In the genomic region with DNA sequence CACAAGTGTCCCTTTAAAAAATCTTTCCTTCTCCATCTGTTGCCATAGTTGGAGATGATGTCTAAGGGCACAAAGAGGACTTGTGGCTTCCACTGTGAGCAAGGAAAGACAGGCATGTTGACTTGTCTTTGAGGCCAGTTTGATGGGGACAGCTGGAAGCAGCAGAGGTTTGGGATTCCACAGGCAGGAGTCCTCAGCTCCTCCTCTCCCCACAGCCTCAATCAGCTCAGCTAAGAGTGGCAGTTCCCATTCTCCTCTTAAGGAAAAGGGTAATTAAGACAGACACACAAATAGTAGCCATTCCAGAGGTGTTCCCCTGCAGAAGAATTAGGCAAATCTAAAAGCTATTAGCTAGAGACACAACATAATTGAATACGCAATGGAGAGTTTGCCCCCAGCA, we compare ENCODE assay signal across 14 cellular contexts.
"Had no signal": no experiment of that assay in that cellular context is flagged by ENCODE, and none has a peak within 500 bp of the region (broad histone marks: within the 10 kb centered on the region; RNA-seq: fewer than 3 reads in every experiment).

No MANE protein-coding gene starts in this region.

- H3K9me3 Mint-ChIP-seq: activated naive CD4-positive, alpha-beta T cell treated with anti-CD3 and anti-CD28 coated beads, Interleukin-2, amount 50 U/mL, for 24 hours; stimulated activated memory B cell treated with anti-CD40 and anti-IgM and Interleukin-4, amounts not matched to agents 10 μg/mL and 1 μg/mL and 100 μg/mL, for 72 hours; T-helper 1 cell treated with Interleukin-12 subunit alpha and Interleukin-12 subunit beta and Interleukin-4 antibody, amounts not matched to agents 30 μg/mL and 1 μg/mL, for 36 hours had no signal

- H3K27me3 ChIP-seq: cardiac muscle cell, tibial artery had no signal

- H3K4me3 ChIP-seq: cardiac muscle cell, tibial artery had no signal

- H3K36me3 ChIP-seq: cardiac muscle cell, tibial artery had no signal

- H3K27ac ChIP-seq: cardiac muscle cell, parathyroid adenoma had no signal

- H3K4me1 ChIP-seq: parathyroid adenoma had no signal

- H3K4me3 Mint-ChIP-seq: activated CD8-positive, alpha-beta T cell treated with anti-CD3 and anti-CD28 coated beads for 36 hours; activated naive CD4-positive, alpha-beta T cell treated with anti-CD3 and anti-CD28 coated beads, Interleukin-2, amount 50 U/mL, for 24 hours; stimulated activated memory B cell treated with anti-CD40 and anti-IgM and Interleukin-4, amounts not matched to agents 10 μg/mL and 1 μg/mL and 100 μg/mL, for 72 hours; T-helper 1 cell treated with Interleukin-12 subunit alpha and Interleukin-12 subunit beta and Interleukin-4 antibody, amounts not matched to agents 30 μg/mL and 1 μg/mL, for 36 hours had no signal

- DNase-seq: activated CD4-positive, alpha-beta T cell treated with anti-CD3 and anti-CD28 coated beads for 48 hours; activated CD8-positive, alpha-beta memory T cell treated with anti-CD3 and anti-CD28 coated beads, Interleukin-2, amount 50 U/mL, for 4 hours; activated CD8-positive, alpha-beta T cell treated with anti-CD3 and anti-CD28 coated beads for 36 hours; activated effector memory CD4-positive, alpha-beta T cell treated with anti-CD3 and anti-CD28 coated beads, Interleukin-2, amount 50 U/mL, for 16 hours; activated T-cell treated with anti-CD3 and anti-CD28 coated beads, Interleukin-2, amount 50 U/mL, for 48 hours; hippocampal formation; stimulated activated CD4-positive, alpha-beta T cell treated with anti-CD3 and anti-CD28 coated beads, Interleukin-2, amount 100 ng/mL, for 48 hours; tibial artery had no signal

- H3K27ac Mint-ChIP-seq: activated CD8-positive, alpha-beta T cell treated with anti-CD3 and anti-CD28 coated beads for 36 hours; activated naive CD4-positive, alpha-beta T cell treated with anti-CD3 and anti-CD28 coated beads, Interleukin-2, amount 50 U/mL, for 24 hours; stimulated activated memory B cell treated with anti-CD40 and anti-IgM and Interleukin-4, amounts not matched to agents 10 μg/mL and 1 μg/mL and 100 μg/mL, for 72 hours; T-helper 1 cell treated with Interleukin-12 subunit alpha and Interleukin-12 subunit beta and Interleukin-4 antibody, amounts not matched to agents 30 μg/mL and 1 μg/mL, for 36 hours had no signal

- H3K27me3 Mint-ChIP-seq: activated CD8-positive, alpha-beta T cell treated with anti-CD3 and anti-CD28 coated beads for 36 hours; activated naive CD4-positive, alpha-beta T cell treated with anti-CD3 and anti-CD28 coated beads, Interleukin-2, amount 50 U/mL, for 24 hours; stimulated activated memory B cell treated with anti-CD40 and anti-IgM and Interleukin-4, amounts not matched to agents 10 μg/mL and 1 μg/mL and 100 μg/mL, for 72 hours had no signal

- H3K4me1 Mint-ChIP-seq: stimulated activated memory B cell treated with anti-CD40 and anti-IgM and Interleukin-4, amounts not matched to agents 10 μg/mL and 1 μg/mL and 100 μg/mL, for 72 hours had no signal

- H3K9me3 ChIP-seq: tibial artery had no signal

- H3K36me3 Mint-ChIP-seq: activated naive CD4-positive, alpha-beta T cell treated with anti-CD3 and anti-CD28 coated beads, Interleukin-2, amount 50 U/mL, for 24 hours; stimulated activated memory B cell treated with anti-CD40 and anti-IgM and Interleukin-4, amounts not matched to agents 10 μg/mL and 1 μg/mL and 100 μg/mL, for 72 hours had no signal

- ATAC-seq: activated CD8-positive, alpha-beta T cell treated with anti-CD3 and anti-CD28 coated beads for 36 hours; esophagus mucosa; stimulated activated memory B cell treated with anti-CD40 and anti-IgM and Interleukin-4, amounts not matched to agents 10 μg/mL and 1 μg/mL and 100 μg/mL, for 72 hours had no signal
